In genomic region chr19:7199613-7200533, GRCh38 we compare ENCODE assay signal across 11 cellular contexts.
DNase-seq lines count a peak whose midpoint lies in the region; ATAC-seq and TF ChIP-seq lines count a peak whose summit lies in the region.
"Had no signal": no experiment of that assay in that cellular context is flagged by ENCODE, and none has a peak within 500 bp of the region (broad histone marks: within the 10 kb centered on the region; RNA-seq: fewer than 3 reads in every experiment).

No MANE protein-coding gene starts in this region.

- H3K79me2 ChIP-seq in DOHH2 (ENCODE audit: control insufficient read depth, low read length), result no peaks in the 10 kb centered on the region

- H3K4me1 ChIP-seq in DOHH2 (ENCODE audit: control insufficient read depth, low read length) (peaks cover 31% of the 10 kb centered on the region), SJCRH30 (no peaks in the 10 kb centered on the region)

- H3K36me3 ChIP-seq in DOHH2 (ENCODE audit: control insufficient read depth, low read length) (no peaks in the 10 kb centered on the region), SJCRH30 (no peaks in the 10 kb centered on the region)

- H3K27me3 ChIP-seq in DOHH2 (ENCODE audit: control insufficient read depth, low read length), result no peaks in the 10 kb centered on the region
- no peaks in the 10 kb centered on the region for H3K27me3 ChIP-seq in SJCRH30

- H3K9me3 ChIP-seq in DOHH2 (ENCODE audit: control insufficient read depth, insufficient read depth, low read length), result no peaks in the 10 kb centered on the region
- no peaks in the 10 kb centered on the region for H3K9me3 ChIP-seq in SJCRH30 (replicated peaks)

- no peaks in the 10 kb centered on the region for H3K9me2 ChIP-seq in DOHH2 (replicated peaks; ENCODE audit: control insufficient read depth, low read length)

- peak overlapping the region in 1 of 5 experiments; percentile 7 for H3K27ac Mint-ChIP-seq in brain
- no peak overlapping the region for H3K27ac Mint-ChIP-seq in neural crest cell (ENCODE audit: unreplicated experiment)
- no peak overlapping the region for H3K27ac Mint-ChIP-seq in glutamatergic neuron (ENCODE audit: unreplicated experiment)

- H3K4me3 Mint-ChIP-seq in brain (peak overlapping the region in 4 of 5 experiments; percentile 1 to 89 (median 84)), neural crest cell (peak overlapping the region; percentile 51), glutamatergic neuron (ENCODE audit: unreplicated experiment) (no peak overlapping the region)

- DNase-seq in LoVo (ENCODE audit: low spot score) (peak; percentile 85), neural crest cell (ENCODE audit: low read depth, low spot score) (no peak), SJCRH30 (no peak), glutamatergic neuron (no peak)
- DNase-seq: NCI-H2081, substantia nigra, T-helper 2 cell had no signal

- no peaks in the 10 kb centered on the region for H4K20me1 ChIP-seq in DOHH2 (ENCODE audit: control insufficient read depth, insufficient read depth, low read depth, low read length)

- H3K36me3 Mint-ChIP-seq in brain (no peaks in the 10 kb centered on the region), neural crest cell (ENCODE audit: low read depth) (no peaks in the 10 kb centered on the region), glutamatergic neuron (ENCODE audit: unreplicated experiment) (no peaks in the 10 kb centered on the region)

- H3K27ac ChIP-seq in DOHH2 (ENCODE audit: low read depth, low read length) (peak overlapping the region; percentile 30; the same call in 1 of the 2 replicates), SJCRH30 (no peak overlapping the region)

- H3K4me3 ChIP-seq in DOHH2 (ENCODE audit: low read length), result peak overlapping the region; percentile 64
- no peak overlapping the region for H3K4me3 ChIP-seq in SJCRH30

- peak overlapping the region; percentile 69 for H3K4me2 ChIP-seq in DOHH2 (ENCODE audit: low read length)

- peaks cover 0 to 6% (median 4%) of the 10 kb centered on the region in 5 experiments for H3K9me3 Mint-ChIP-seq in brain
- H3K9me3 Mint-ChIP-seq in neural crest cell, result peaks cover 4% of the 10 kb centered on the region
- peaks cover 12% of the 10 kb centered on the region for H3K9me3 Mint-ChIP-seq in glutamatergic neuron (ENCODE audit: unreplicated experiment)

- H3K27me3 Mint-ChIP-seq in brain (peaks cover 10% of the 10 kb centered on the region), neural crest cell (ENCODE audit: low read depth) (peaks cover 20% of the 10 kb centered on the region), glutamatergic neuron (ENCODE audit: unreplicated experiment) (peaks cover 2% of the 10 kb centered on the region)

- TF ChIP-seq CTCF in DOHH2 (IDR thresholded peaks at IDR 0.05; ENCODE audit: low read depth, low read length, poor library complexity, severe bottlenecking) (no peak), brain (conservative IDR thresholded peaks at IDR 0.05) (no peak), neural crest cell (conservative IDR thresholded peaks at IDR 0.05) (no peak), glutamatergic neuron (IDR thresholded peaks at IDR 0.05; ENCODE audit: partially characterized antibody, unreplicated experiment) (no peak)

- H3F3A ChIP-seq in DOHH2 (ENCODE audit: control insufficient read depth, insufficient read depth), result peaks cover 15% of the 10 kb centered on the region

- ATAC-seq in HG03378 (IDR thresholded peaks at IDR 0.05; ENCODE audit: unreplicated experiment) (no peak), GM18861 (IDR thresholded peaks at IDR 0.05; ENCODE audit: unreplicated experiment) (no peak)

- H3K4me1 Mint-ChIP-seq in brain (peaks cover 24% of the 10 kb centered on the region), neural crest cell (peaks cover 18% of the 10 kb centered on the region), glutamatergic neuron (ENCODE audit: low read depth, unreplicated experiment) (peaks cover 2% of the 10 kb centered on the region)
